Comparison of ENCODE assay signal across 1 cellular context in the genomic region with DNA sequence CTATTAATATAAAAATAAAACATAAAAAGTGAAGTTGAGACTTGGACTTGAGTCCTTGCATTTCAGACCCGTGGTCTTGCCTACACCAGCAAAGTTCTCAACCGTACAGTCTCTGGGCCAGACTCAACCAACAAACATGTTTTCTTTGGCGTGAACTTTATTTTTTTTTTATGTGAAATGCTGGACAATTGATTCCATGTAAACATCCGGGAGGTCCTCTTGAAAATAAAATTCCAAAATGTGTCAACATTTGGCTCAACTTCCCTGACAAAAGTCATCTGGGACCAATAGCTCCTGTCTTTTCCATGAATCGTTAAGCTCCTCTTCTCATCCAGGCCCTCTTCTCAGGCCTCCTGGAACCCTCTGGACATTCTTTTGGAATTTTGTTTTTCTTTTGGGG.
TF ChIP-seq lines count a peak whose summit lies in the region.

No MANE protein-coding gene starts in this region.

TF ChIP-seq in K562, 482 proteins besides CTCF, POLR2A, EP300 and RAD21:
- TF ChIP-seq, protein P1, sequence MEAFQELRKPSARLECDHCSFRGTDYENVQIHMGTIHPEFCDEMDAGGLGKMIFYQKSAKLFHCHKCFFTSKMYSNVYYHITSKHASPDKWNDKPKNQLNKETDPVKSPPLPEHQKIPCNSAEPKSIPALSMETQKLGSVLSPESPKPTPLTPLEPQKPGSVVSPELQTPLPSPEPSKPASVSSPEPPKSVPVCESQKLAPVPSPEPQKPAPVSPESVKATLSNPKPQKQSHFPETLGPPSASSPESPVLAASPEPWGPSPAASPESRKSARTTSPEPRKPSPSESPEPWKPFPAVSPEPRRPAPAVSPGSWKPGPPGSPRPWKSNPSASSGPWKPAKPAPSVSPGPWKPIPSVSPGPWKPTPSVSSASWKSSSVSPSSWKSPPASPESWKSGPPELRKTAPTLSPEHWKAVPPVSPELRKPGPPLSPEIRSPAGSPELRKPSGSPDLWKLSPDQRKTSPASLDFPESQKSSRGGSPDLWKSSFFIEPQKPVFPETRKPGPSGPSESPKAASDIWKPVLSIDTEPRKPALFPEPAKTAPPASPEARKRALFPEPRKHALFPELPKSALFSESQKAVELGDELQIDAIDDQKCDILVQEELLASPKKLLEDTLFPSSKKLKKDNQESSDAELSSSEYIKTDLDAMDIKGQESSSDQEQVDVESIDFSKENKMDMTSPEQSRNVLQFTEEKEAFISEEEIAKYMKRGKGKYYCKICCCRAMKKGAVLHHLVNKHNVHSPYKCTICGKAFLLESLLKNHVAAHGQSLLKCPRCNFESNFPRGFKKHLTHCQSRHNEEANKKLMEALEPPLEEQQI (IDR thresholded peaks at IDR 0.05), result no peak
- TF ChIP-seq PCBP1 (IDR thresholded peaks at IDR 0.05; ENCODE audit: low read depth, low read length, poor library complexity, severe bottlenecking), result no peak
- no peak for TF ChIP-seq GABPA (tag; conservative IDR thresholded peaks at IDR 0.05; ENCODE audit: low read depth)
- no peak for TF ChIP-seq ETV6 (IDR thresholded peaks at IDR 0.05; ENCODE audit: borderline replicate concordance in 1 of 2, low read depth in 2 of 2, low read length in 1 of 2)
- no peak for TF ChIP-seq ETV6 (CRISPR knock-in tag; IDR thresholded peaks at IDR 0.05; ENCODE audit: borderline replicate concordance)
- TF ChIP-seq, protein P2, sequence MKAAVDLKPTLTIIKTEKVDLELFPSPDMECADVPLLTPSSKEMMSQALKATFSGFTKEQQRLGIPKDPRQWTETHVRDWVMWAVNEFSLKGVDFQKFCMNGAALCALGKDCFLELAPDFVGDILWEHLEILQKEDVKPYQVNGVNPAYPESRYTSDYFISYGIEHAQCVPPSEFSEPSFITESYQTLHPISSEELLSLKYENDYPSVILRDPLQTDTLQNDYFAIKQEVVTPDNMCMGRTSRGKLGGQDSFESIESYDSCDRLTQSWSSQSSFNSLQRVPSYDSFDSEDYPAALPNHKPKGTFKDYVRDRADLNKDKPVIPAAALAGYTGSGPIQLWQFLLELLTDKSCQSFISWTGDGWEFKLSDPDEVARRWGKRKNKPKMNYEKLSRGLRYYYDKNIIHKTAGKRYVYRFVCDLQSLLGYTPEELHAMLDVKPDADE (conservative IDR thresholded peaks at IDR 0.05; ENCODE audit: control insufficient read depth, low read depth, low read length), result no peak
- no peak for TF ChIP-seq L3MBTL2 (IDR thresholded peaks at IDR 0.05)
